8 cellular contexts compared by ENCODE assay signal in genomic region chr19:7870571-7871279, GRCh38. TPM values are rescaled to one million over a fixed set of nuclear protein-coding genes. Genes with fewer than 3 reads are reported as not detected.
DNase-seq lines count a peak whose midpoint lies in the region; ATAC-seq and TF ChIP-seq lines count a peak whose summit lies in the region.

No MANE protein-coding gene starts in this region.

- peak; percentile 25 for ATAC-seq in left colon
- no peak for ATAC-seq in GM21526 (IDR thresholded peaks at IDR 0.05; ENCODE audit: low FRiP score, unreplicated experiment)

- TF ChIP-seq CTCF in uterus (IDR thresholded peaks at IDR 0.05): no peak

- intact Hi-C loops in left colon (cut with DNase I, micrococcal nuclease): no loop called here
- intact Hi-C loops in uterus (cut with DNase I; ENCODE audit: low total_unique reads): no loop called here

- no peak for TF ChIP-seq POLR2A in uterus (IDR thresholded peaks at IDR 0.05)

- no peaks in the 10 kb centered on the region for H3K36me3 ChIP-seq in uterus

- H3K27me3 ChIP-seq in uterus: peaks cover 9 to 19% of the 10 kb centered on the region in 2 donors

- POLR2A ChIA-PET in HEK293T (lab: Yijun Ruan, JAX): no interaction called here

- CTCF ChIA-PET in HEK293T (lab: Yijun Ruan, JAX): no interaction called here

- DNase-seq in COLO668 (lab: John Stamatoyannopoulos, UW; ENCODE audit: unreplicated experiment) (peak; percentile 70), HEK293T (ENCODE audit: extremely low spot score) (peak; percentile 72), SIG-M5 (lab: John Stamatoyannopoulos, UW) (peak; percentile 39), amygdala (lab: John Stamatoyannopoulos, UW) (peak in 31 of 56 donors; percentile 15 to 84 (median 40)), left colon (peak; percentile 79 to 85), uterus (peak; percentile 49 to 52), dedifferentiated amniotic fluid mesenchymal stem cell (ENCODE audit: extremely low spot score) (no peak)

- H3K4me1 ChIP-seq in uterus: peaks cover 0 to 27% of the 10 kb centered on the region in 2 donors

- no peak overlapping the region for H3K27ac ChIP-seq in uterus

- H3K9me3 ChIP-seq in uterus: no peaks in the 10 kb centered on the region

- H3K4me3 ChIP-seq in uterus: no peak overlapping the region

TF ChIP-seq in HEK293T, 16 proteins besides CTCF, POLR2A, EP300 and RAD21:
- 0 out of 2 replicates have a peak, but pooled peaks have one; percentile 24 for TF ChIP-seq SP1 (IDR thresholded peaks at IDR 0.05)
- TF ChIP-seq PKNOX1 (IDR thresholded peaks at IDR 0.05): no peak

RNA-seq across cellular contexts. Expression of gene PRR36, which starts 3.5 kb away (rescaled TPM):
- total RNA-seq in left colon (under 1 TPM; 0.22 to 0.46 TPM), uterus (under 1 TPM in 2 of 4 donors, not detected in 2; 0.35 to 0.85 TPM)

RNA-seq across cellular contexts. Expression of gene LRRC8E, which starts 17.6 kb away (rescaled TPM):
- total RNA-seq in left colon (1 to 10 TPM; 2.7 to 3.1 TPM), uterus (1 to 10 TPM in 1 of 4 donors, under 1 TPM in 1, not detected in 2; 0.15 to 2.1 TPM)

RNA-seq across cellular contexts. Expression of gene MAP2K7, which starts 33.0 kb away (rescaled TPM):
- total RNA-seq in left colon (10 to 100 TPM; 27.0 to 29.2 TPM), uterus (10 to 100 TPM in 2 of 4 donors, 1 to 10 TPM in 1, under 1 TPM in 1; 0.59 to 40.2 (median 9.4) TPM)

RNA-seq across cellular contexts. Expression of gene EVI5L, which starts 40.7 kb away (rescaled TPM):
- total RNA-seq in left colon: 10 to 100 TPM; 10.5 to 13.1 TPM
- total RNA-seq in uterus: 10 to 100 TPM in 3 of 4 donors, 1 to 10 TPM in 1; 9.1 to 14.9 (median 12.4) TPM

RNA-seq across cellular contexts. Expression of gene TGFBR3L, which starts 43.9 kb away (rescaled TPM):
- total RNA-seq in left colon (under 1 TPM in 1 of 2 donors, not detected in 1; 0.53 TPM), uterus (1 to 10 TPM in 1 of 4 donors, not detected in 3; 5.2 TPM)
